In genomic region chr1:156458181-156458503, GRCh38 we compare ENCODE assay signal across 8 cellular contexts. TPM values are rescaled to one million over a fixed set of nuclear protein-coding genes. Genes with fewer than 3 reads are reported as not detected.
DNase-seq lines count a peak whose midpoint lies in the region; ATAC-seq and TF ChIP-seq lines count a peak whose summit lies in the region.

No MANE protein-coding gene starts in this region.

- H3K27me3 Mint-ChIP-seq in activated CD4-positive, alpha-beta T cell treated with anti-CD3 and anti-CD28 coated beads, Interleukin-2, amount 10 ng/mL, durations not matched to agents 24 days and 14 days, result peaks cover 11% of the 10 kb centered on the region
- H3K27me3 Mint-ChIP-seq in T-cell, result no peaks in the 10 kb centered on the region

- H3K27ac Mint-ChIP-seq in activated CD4-positive, alpha-beta T cell treated with anti-CD3 and anti-CD28 coated beads, Interleukin-2, amount 10 ng/mL, durations not matched to agents 24 days and 14 days, result peak overlapping the region; percentile 45
- peak overlapping the region; percentile 60 to 98 for H3K27ac Mint-ChIP-seq in T-cell

- peaks cover 15% of the 10 kb centered on the region for H3K4me1 Mint-ChIP-seq in activated CD4-positive, alpha-beta T cell treated with anti-CD3 and anti-CD28 coated beads, Interleukin-2, amount 10 ng/mL, durations not matched to agents 24 days and 14 days
- peaks cover 14 to 22% (median 19%) of the 10 kb centered on the region in 3 donors for H3K4me1 Mint-ChIP-seq in T-cell

- TF ChIP-seq POLR2A in stomach (IDR thresholded peaks at IDR 0.05), result no peak

- no peaks in the 10 kb centered on the region for H3K36me3 ChIP-seq in stomach

- H3K4me3 ChIP-seq in foreskin fibroblast (ENCODE audit: low read depth in 1 of 2, low read length in 2 of 2) (no peak overlapping the region), stomach (no peak overlapping the region)

- TF ChIP-seq CTCF in foreskin fibroblast (IDR thresholded peaks at IDR 0.05; ENCODE audit: low read depth, low read length) (no peak), stomach (IDR thresholded peaks at IDR 0.05) (no peak)

- intact Hi-C loops in activated CD4-positive, alpha-beta T cell treated with anti-CD3 and anti-CD28 coated beads, Interleukin-2, amount 10 ng/mL, durations not matched to agents 24 days and 14 days (cut with micrococcal nuclease), result loop anchor here (10.0 kb wide), 1 partner anchor 263 kb away; the partner anchor contains the start of gene SLC25A44
- intact Hi-C loops in stomach (cut with DNase I; ENCODE audit: low total_unique reads), result no loop called here

- no peaks in the 10 kb centered on the region for H3K27me3 ChIP-seq in stomach

- WGBS in stomach, 5 donors, result 58 to 78% (median 61%) methylated on average over 3 of the region's 3 CpGs

- no peak overlapping the region for H3K4me3 Mint-ChIP-seq in activated CD4-positive, alpha-beta T cell treated with anti-CD3 and anti-CD28 coated beads, Interleukin-2, amount 10 ng/mL, durations not matched to agents 24 days and 14 days
- H3K4me3 Mint-ChIP-seq in T-cell, result no peak overlapping the region

- no peak for ATAC-seq in T-cell (replicated peaks in 1 of 4)
- ATAC-seq in GM19452 (IDR thresholded peaks at IDR 0.05; ENCODE audit: unreplicated experiment), result no peak
- ATAC-seq in GM19023 (IDR thresholded peaks at IDR 0.05; ENCODE audit: unreplicated experiment), result no peak

- no peak for DNase-seq in activated CD4-positive, alpha-beta T cell treated with anti-CD3 and anti-CD28 coated beads, Interleukin-2, amount 10 ng/mL, durations not matched to agents 24 days and 14 days
- DNase-seq in activated CD4-positive, alpha-beta T cell treated with anti-CD3 and anti-CD28 coated beads for 1 hour, result no peak
- DNase-seq in T-cell (no peak), foreskin fibroblast (peak; percentile 64 to 83), stomach (no peak), DMS79 treated with DMSO at 0.1 percent for 48 hours (lab: John Stamatoyannopoulos, UW) (no peak)

- CTCF ChIA-PET in T-cell (lab: Charles Lee), result interaction anchor here in 1 of 2 donors (0.5 to 2.1 kb wide), 8 partner anchors 12 to 147 kb away, joined by 3 to 19 read pairs (median 8); partner anchors contain the start of gene MEF2D

- H3K27ac ChIP-seq in stomach, result peak overlapping the region; percentile 97 to 100 (median 99)

- peaks cover 5% of the 10 kb centered on the region for H3K36me3 Mint-ChIP-seq in activated CD4-positive, alpha-beta T cell treated with anti-CD3 and anti-CD28 coated beads, Interleukin-2, amount 10 ng/mL, durations not matched to agents 24 days and 14 days (ENCODE audit: low read depth)
- H3K36me3 Mint-ChIP-seq in T-cell, result peaks cover 5% of the 10 kb centered on the region

- H3K9me3 ChIP-seq in stomach, result no peaks in the 10 kb centered on the region

- H3K4me1 ChIP-seq in stomach, result peaks cover 18 to 50% (median 32%) of the 10 kb centered on the region in 4 donors

- H3K9me3 Mint-ChIP-seq in activated CD4-positive, alpha-beta T cell treated with anti-CD3 and anti-CD28 coated beads, Interleukin-2, amount 10 ng/mL, durations not matched to agents 24 days and 14 days, result no peaks in the 10 kb centered on the region
- H3K9me3 Mint-ChIP-seq in T-cell, result no peaks in the 10 kb centered on the region

- TF ChIP-seq EP300 in stomach (IDR thresholded peaks at IDR 0.05), result no peak

- POLR2A ChIA-PET in T-cell (lab: Charles Lee), result interaction anchor here in 1 of 2 donors (1.2 kb wide), 1 partner anchor 40 kb away, joined by 3 read pairs; no protein-coding TSS in a partner anchor

RNA-seq across cellular contexts. Expression of gene MEF2D, which starts 42.4 kb away (rescaled TPM):
- 29.7 and 29.8 TPM in 2 replicates for total RNA-seq in activated CD4-positive, alpha-beta T cell treated with anti-CD3 and anti-CD28 coated beads, Interleukin-2, amount 10 ng/mL, durations not matched to agents 24 days and 14 days
- total RNA-seq in T-cell, result 100 to 1,000 TPM in 2 of 5 donors, 10 to 100 TPM in 3; 60.7 to 133 (median 79.3) TPM
- 100 to 1,000 TPM in 1 of 5 donors, 10 to 100 TPM in 4; 14.3 to 136 (median 62.5) TPM for total RNA-seq in stomach
- 10 to 100 TPM in 2 of 3 donors, 1 to 10 TPM in 1; 7.7 to 15.6 (median 14.5) TPM for polyA plus RNA-seq in stomach

Comparison
In these comparisons a context has a peak if more than half of its experiments do, and no peak if none do; other contexts are left out.
1. DNase-seq: peak in foreskin fibroblast (2 of 2); none in activated CD4-positive, alpha-beta T cell treated with anti-CD3 and anti-CD28 coated beads, Interleukin-2, amount 10 ng/mL, durations not matched to agents 24 days and 14 days (single experiment), activated CD4-positive, alpha-beta T cell treated with anti-CD3 and anti-CD28 coated beads for 1 hour (single experiment), T-cell (0 of 34), stomach (single experiment) and DMS79 treated with DMSO at 0.1 percent for 48 hours (single experiment).